ENCODE assay signal across 28 cellular contexts in the genomic region with DNA sequence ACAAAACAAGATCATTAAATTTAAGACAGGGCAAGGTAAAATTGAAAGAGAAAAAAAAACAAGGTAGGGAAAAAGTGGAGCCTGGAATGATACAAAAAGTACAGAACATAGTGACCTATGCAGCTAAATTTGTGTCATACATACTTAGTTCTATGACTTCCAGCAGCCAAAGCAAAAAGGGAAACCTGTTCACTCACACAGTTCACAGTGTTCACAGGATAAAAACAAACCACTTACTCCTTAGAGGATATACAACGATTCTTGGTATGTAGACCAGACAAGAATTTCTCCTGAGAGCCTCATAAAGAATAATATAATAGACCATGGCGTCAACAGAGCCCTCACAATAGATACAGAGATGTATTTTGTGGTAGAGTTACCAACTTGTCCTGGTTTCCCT. TPM values are rescaled to one million over a fixed set of nuclear protein-coding genes. Genes with fewer than 3 reads are reported as not detected.
"Had no signal": no experiment of that assay in that cellular context is flagged by ENCODE, and none has a peak within 500 bp of the region (broad histone marks: within the 10 kb centered on the region; RNA-seq: fewer than 3 reads in every experiment).

No MANE protein-coding gene starts in this region.

- H3K27me3 ChIP-seq: right lobe of liver, spleen, tibial nerve had no signal

- H3K27me3 Mint-ChIP-seq: activated CD4-positive, alpha-beta memory T cell treated with anti-CD3 and anti-CD28 coated beads for 36 hours; activated CD4-positive, alpha-beta T cell treated with anti-CD3 and anti-CD28 coated beads, Interleukin-2, amount 10 ng/mL, durations not matched to agents 24 days and 14 days; activated naive CD8-positive, alpha-beta T cell treated with anti-CD3 and anti-CD28 coated beads for 36 hours; dendritic cell treated with granulocyte-macrophage colony-stimulating factor and Interleukin-4, amounts not matched to agents 40 ng/mL and 50 ng/mL, for 4 days; memory B cell had no signal

- H3K36me3 ChIP-seq: right lobe of liver, tibial nerve had no signal

- H3K27ac ChIP-seq: right lobe of liver, spleen had no signal

- H3K4me1 ChIP-seq: right lobe of liver had no signal

- ATAC-seq: esophagus mucosa, left cardiac atrium, natural killer cell, right lobe of liver had no signal

- H3K27ac Mint-ChIP-seq: activated CD4-positive, alpha-beta memory T cell treated with anti-CD3 and anti-CD28 coated beads for 36 hours; activated CD4-positive, alpha-beta T cell treated with anti-CD3 and anti-CD28 coated beads, Interleukin-2, amount 10 ng/mL, durations not matched to agents 24 days and 14 days; activated naive CD4-positive, alpha-beta T cell treated with anti-CD3 and anti-CD28 coated beads for 36 hours; activated naive CD8-positive, alpha-beta T cell treated with anti-CD3 and anti-CD28 coated beads for 36 hours; activated T-helper 1 cell treated with anti-CD3 and anti-CD28 coated beads, Interleukin-12 subunit alpha, Interleukin-12 subunit beta, Interleukin-2, Interleukin-4 antibody, amounts not matched to agents 30 ng/mL and 10 ng/mL and 1 ng/mL, durations not matched to agents 14 hours and 24 hours and 36 hours; dendritic cell treated with granulocyte-macrophage colony-stimulating factor and Interleukin-4, amounts not matched to agents 40 ng/mL and 50 ng/mL, for 4 days; endodermal cell; memory B cell; natural killer cell had no signal

- H3K4me3 ChIP-seq: right lobe of liver, spleen, tibial nerve had no signal

- DNase-seq: activated CD4-positive, alpha-beta memory T cell treated with anti-CD3 and anti-CD28 coated beads for 36 hours; activated CD4-positive, alpha-beta T cell treated with anti-CD3 and anti-CD28 coated beads, Interleukin-2, amount 10 ng/mL, durations not matched to agents 24 days and 14 days; activated CD4-positive, CD25-positive, alpha-beta regulatory T cell treated with anti-CD3 and anti-CD28 coated beads, Interleukin-2, amount 50 U/mL, for 72 hours; activated CD8-positive, alpha-beta memory T cell treated with anti-CD3 and anti-CD28 coated beads, Interleukin-2, amount 50 U/mL, for 4 hours; activated effector memory CD4-positive, alpha-beta T cell treated with anti-CD3 and anti-CD28 coated beads, Interleukin-2, amount 50 U/mL, for 16 hours; activated naive CD4-positive, alpha-beta T cell treated with anti-CD3 and anti-CD28 coated beads for 36 hours; activated naive CD8-positive, alpha-beta T cell treated with anti-CD3 and anti-CD28 coated beads for 36 hours; activated T-cell treated with anti-CD3 and anti-CD28 coated beads, Interleukin-2, amount 50 U/mL, for 1 hour; caudate nucleus; endodermal cell; foreskin melanocyte; islet precursor cell; left cardiac atrium; natural killer cell; spleen; stimulated activated naive CD4-positive, alpha-beta T cell treated with Interleukin-2 at 50 U/mL for 16 hours; SW 1271; T-helper 2 cell had no signal

- H3K9me3 Mint-ChIP-seq: activated CD4-positive, alpha-beta memory T cell treated with anti-CD3 and anti-CD28 coated beads for 36 hours; activated CD4-positive, alpha-beta T cell treated with anti-CD3 and anti-CD28 coated beads, Interleukin-2, amount 10 ng/mL, durations not matched to agents 24 days and 14 days; activated naive CD4-positive, alpha-beta T cell treated with anti-CD3 and anti-CD28 coated beads for 36 hours; activated naive CD8-positive, alpha-beta T cell treated with anti-CD3 and anti-CD28 coated beads for 36 hours; activated T-helper 1 cell treated with anti-CD3 and anti-CD28 coated beads, Interleukin-12 subunit alpha, Interleukin-12 subunit beta, Interleukin-2, Interleukin-4 antibody, amounts not matched to agents 30 ng/mL and 10 ng/mL and 1 ng/mL, durations not matched to agents 14 hours and 24 hours and 36 hours; dendritic cell treated with granulocyte-macrophage colony-stimulating factor and Interleukin-4, amounts not matched to agents 40 ng/mL and 50 ng/mL, for 4 days; endodermal cell; memory B cell; natural killer cell had no signal

- H3K9me3 ChIP-seq: right lobe of liver, spleen, tibial nerve had no signal

- H3K36me3 Mint-ChIP-seq: activated naive CD8-positive, alpha-beta T cell treated with anti-CD3 and anti-CD28 coated beads for 36 hours; natural killer cell had no signal

- H3K4me3 Mint-ChIP-seq: activated CD4-positive, alpha-beta memory T cell treated with anti-CD3 and anti-CD28 coated beads for 36 hours; activated CD4-positive, alpha-beta T cell treated with anti-CD3 and anti-CD28 coated beads, Interleukin-2, amount 10 ng/mL, durations not matched to agents 24 days and 14 days; activated naive CD4-positive, alpha-beta T cell treated with anti-CD3 and anti-CD28 coated beads for 36 hours; activated naive CD8-positive, alpha-beta T cell treated with anti-CD3 and anti-CD28 coated beads for 36 hours; activated T-helper 1 cell treated with anti-CD3 and anti-CD28 coated beads, Interleukin-12 subunit alpha, Interleukin-12 subunit beta, Interleukin-2, Interleukin-4 antibody, amounts not matched to agents 30 ng/mL and 10 ng/mL and 1 ng/mL, durations not matched to agents 14 hours and 24 hours and 36 hours; dendritic cell treated with granulocyte-macrophage colony-stimulating factor and Interleukin-4, amounts not matched to agents 40 ng/mL and 50 ng/mL, for 4 days; endodermal cell; memory B cell; natural killer cell had no signal

RNA-seq across cellular contexts. Expression of a gene that starts 37.6 kb away (rescaled TPM):
- total RNA-seq: lower leg skin, omental fat pad, renal cortical epithelial cell, right lobe of liver, temporal lobe had no signal
